Comparison of ENCODE assay signal across 18 cellular contexts in the genomic region with DNA sequence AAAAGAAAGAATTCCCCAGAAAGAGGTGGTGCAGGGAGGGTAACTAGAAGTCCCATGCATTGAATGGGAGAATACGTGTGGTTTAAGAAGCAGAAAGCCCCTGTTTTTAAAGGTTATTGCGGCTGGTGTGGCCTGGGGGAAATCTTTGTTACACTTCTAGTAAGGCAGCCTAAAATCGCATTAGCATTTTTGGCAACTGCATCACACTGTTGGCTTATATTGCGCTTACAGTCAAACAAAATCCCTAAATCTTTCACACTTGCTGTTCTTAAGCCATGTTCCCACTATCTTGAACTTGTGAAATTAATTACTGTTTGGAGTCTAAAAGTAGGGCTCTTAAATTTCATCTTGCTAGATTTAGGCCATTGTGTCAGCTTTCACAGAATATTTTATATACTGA.
"Had no signal": no experiment of that assay in that cellular context is flagged by ENCODE, and none has a peak within 500 bp of the region (broad histone marks: within the 10 kb centered on the region; RNA-seq: fewer than 3 reads in every experiment).

No MANE protein-coding gene starts in this region.

- H3K27me3 ChIP-seq: adrenal gland, body of pancreas, heart right ventricle, testis, upper lobe of right lung had no signal

- H3K4me2 ChIP-seq: smooth muscle cell had no signal

- H3K4me1 ChIP-seq: adrenal gland, body of pancreas, testis, upper lobe of right lung had no signal

- DNase-seq: activated B cell treated with CpG ODN at 0.5 μM for 24 hours; activated CD4-positive, alpha-beta T cell treated with anti-CD3 and anti-CD28 coated beads, Interleukin-2, amount 10 ng/mL, durations not matched to agents 24 days and 14 days; activated CD8-positive, alpha-beta memory T cell treated with anti-CD3 and anti-CD28 coated beads, Interleukin-2, amount 50 U/mL, for 4 hours; activated CD8-positive, alpha-beta T cell treated with anti-CD3 and anti-CD28 coated beads, Interleukin-2, amount 10 ng/mL, durations not matched to agents 7 days and 5 days; activated effector memory CD4-positive, alpha-beta T cell treated with anti-CD3 and anti-CD28 coated beads, Interleukin-2, amount 50 U/mL, for 16 hours; activated T-cell treated with anti-CD3 and anti-CD28 coated beads, Interleukin-2, amount 50 U/mL, for 48 hours; adrenal gland; body of pancreas; heart right ventricle; left cardiac atrium; retina; stimulated activated naive CD8-positive, alpha-beta T cell treated with anti-CD3 and anti-CD28 coated beads, Interleukin-15, amount 100 ng/mL, for 72 hours; T-helper 2 cell; testis; upper lobe of right lung had no signal

- ATAC-seq: activated CD8-positive, alpha-beta T cell treated with anti-CD3 and anti-CD28 coated beads, Interleukin-2, amount 10 ng/mL, durations not matched to agents 7 days and 5 days; body of pancreas; stimulated activated naive CD8-positive, alpha-beta T cell treated with anti-CD3 and anti-CD28 coated beads, Interleukin-15, amount 100 ng/mL, for 72 hours; upper lobe of right lung had no signal

- H3K9me3 ChIP-seq: adrenal gland, body of pancreas, heart right ventricle, testis, upper lobe of right lung had no signal

- H3K36me3 ChIP-seq: adrenal gland, heart right ventricle, upper lobe of right lung had no signal

- H3K4me3 ChIP-seq: adrenal gland, body of pancreas, coronary artery, heart right ventricle, lung, smooth muscle cell, testis, upper lobe of right lung had no signal

- H3K27ac ChIP-seq: adrenal gland, body of pancreas, coronary artery, testis, upper lobe of right lung had no signal
